Comparison of ENCODE assay signal across 18 cellular contexts in the genomic region with DNA sequence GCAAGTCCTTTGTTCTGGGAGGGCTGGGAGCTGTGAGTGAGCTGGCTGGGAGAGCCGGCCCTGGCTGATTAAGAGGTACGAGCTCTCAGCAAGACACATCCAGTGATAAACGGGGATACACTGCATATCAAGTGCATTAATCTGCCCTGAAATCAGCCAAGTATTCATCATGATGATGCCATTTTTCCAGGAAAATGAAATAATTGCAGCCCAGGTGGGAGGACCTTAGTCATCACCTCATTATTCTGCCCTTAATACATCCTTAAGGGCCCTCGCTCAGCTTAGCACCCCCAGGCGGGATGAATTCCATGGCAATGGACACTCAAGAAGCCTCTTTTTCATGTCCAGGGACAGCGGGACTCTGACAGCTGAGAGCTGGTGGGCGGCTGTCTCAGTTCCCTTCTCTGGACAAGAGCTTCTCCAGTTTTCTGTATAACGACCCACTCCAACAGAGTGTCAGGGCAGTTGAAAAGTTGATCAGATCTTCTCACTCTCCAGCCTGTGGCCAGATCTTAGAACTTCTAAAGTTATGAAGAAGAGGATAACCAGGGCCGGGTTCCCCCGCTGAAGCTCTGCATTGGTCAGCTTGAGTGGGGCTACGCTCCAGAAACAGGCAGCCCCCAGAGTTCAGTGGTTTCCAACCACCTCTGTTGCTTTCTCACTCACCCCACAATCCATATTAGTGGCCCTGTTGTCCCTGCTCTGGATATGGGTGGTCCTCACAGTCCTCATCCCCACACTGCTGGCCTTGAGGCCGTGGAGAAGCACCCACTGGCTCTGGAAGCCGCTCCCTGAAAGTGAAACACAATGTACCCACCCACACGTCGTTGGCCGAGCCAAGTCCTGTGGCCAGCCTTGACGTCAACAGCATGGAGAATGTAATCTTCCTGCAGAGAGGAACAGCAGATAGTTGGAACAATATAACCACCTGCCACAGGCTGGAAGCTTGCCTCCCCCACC.
A peak's percentile ranks its signal among the peaks of the same experiment; 100 is the strongest.
DNase-seq lines count a peak whose midpoint lies in the region; ATAC-seq and TF ChIP-seq lines count a peak whose summit lies in the region.
"Had no signal": no experiment of that assay in that cellular context is flagged by ENCODE, and none has a peak within 500 bp of the region (broad histone marks: within the 10 kb centered on the region; RNA-seq: fewer than 3 reads in every experiment).

No MANE protein-coding gene starts in this region.

- no peaks in the 10 kb centered on the region for H4K20me1 ChIP-seq in GM23248 (ENCODE audit: insufficient read depth)

- no peak for ATAC-seq in activated CD8-positive, alpha-beta T cell treated with anti-CD3 and anti-CD28 coated beads for 36 hours
- ATAC-seq: activated CD4-positive, CD25-positive, alpha-beta regulatory T cell treated with anti-CD3 and anti-CD28 coated beads, Interleukin-2, amount 50 U/mL, for 24 hours; K562 had no signal

- no peaks in the 10 kb centered on the region for H3F3A ChIP-seq in GM23248 (ENCODE audit: insufficient read depth)

- WGBS in GM23248 (ENCODE audit: low coverage in 1 of 2, low lambda C conversion rate in 2 of 2, missing lambda C conversion rate in 2 of 2), 2 experiments: 31 to 34% methylated on average over 17 of the region's 17 CpGs
- no CpG with 5 or more reads among the region's 17 CpGs for WGBS in mesendoderm (ENCODE audit: extremely low coverage, insufficient coverage, low lambda C conversion rate)
- 71 to 87% (median 82%) methylated on average over 15 to 17 of the region's 17 CpGs for WGBS in spleen, 5 donors

- CTCF ChIA-PET in activated CD8-positive, alpha-beta T cell treated with anti-CD3 and anti-CD28 coated beads for 36 hours (lab: Charles Lee): no interaction called here

- in situ Hi-C loops in GM23248 (cut with MboI): no loop called here

- no peak overlapping the region for H3K4me3 ChIP-seq in GM23248
- no peak overlapping the region for H3K4me3 ChIP-seq in mesendoderm (ENCODE audit: low read length)
- H3K4me3 ChIP-seq in spleen: no peak overlapping the region
- H3K4me3 ChIP-seq: K562, SK-N-MC had no signal

- DNase-seq in GM23248 (peak; percentile 45), astrocyte of the hippocampus (ENCODE audit: low read depth, low spot score) (peak; percentile 16), mesendoderm (no peak), spleen (peak; percentile 53), globus pallidus (ENCODE audit: low spot score) (no peak), MV-4-11 (lab: John Stamatoyannopoulos, UW) (no peak)
- no peak for DNase-seq in activated CD8-positive, alpha-beta T cell treated with anti-CD3 and anti-CD28 coated beads for 36 hours
- DNase-seq: activated gamma-delta T cell treated with Interleukin-2 at 50 U/mL for 16 hours; anterior cingulate cortex; left cardiac atrium; NCI-H1092 treated with DMSO at 0.1 percent for 48 hours; NCI-H69; OCI-M1; stimulated activated CD4-positive, alpha-beta T cell treated with anti-CD3 and anti-CD28 coated beads, Interleukin-4, amount 100 ng/mL, for 1 hour had no signal

- no peaks in the 10 kb centered on the region for H3K9me2 ChIP-seq in GM23248 (ENCODE audit: insufficient read depth)

- no peak overlapping the region for H3K4me3 Mint-ChIP-seq in activated CD8-positive, alpha-beta T cell treated with anti-CD3 and anti-CD28 coated beads for 36 hours

- H2BK120ac ChIP-seq in mesendoderm (ENCODE audit: low read depth, low read length): no peak overlapping the region

- no peak overlapping the region for H3K4ac ChIP-seq in mesendoderm (ENCODE audit: low read depth, low read length)

- H3K9ac ChIP-seq in GM23248: no peak overlapping the region
- H3K9ac ChIP-seq in mesendoderm (ENCODE audit: low read length): no peak overlapping the region

- no peak overlapping the region for H3K27ac Mint-ChIP-seq in activated CD8-positive, alpha-beta T cell treated with anti-CD3 and anti-CD28 coated beads for 36 hours

- no peak overlapping the region for H4K5ac ChIP-seq in mesendoderm (ENCODE audit: low read length)

- no peak for TF ChIP-seq POLR2A in spleen (IDR thresholded peaks at IDR 0.05)

- H2BK15ac ChIP-seq in mesendoderm (replicated peaks; ENCODE audit: low read depth): no peak overlapping the region

- no peak overlapping the region for H3K56ac ChIP-seq in mesendoderm (ENCODE audit: low read length)

- H3K27ac ChIP-seq in GM23248 (no peak overlapping the region), mesendoderm (ENCODE audit: low read depth, low read length) (no peak overlapping the region), spleen (no peak overlapping the region)
- H3K27ac ChIP-seq: neutrophil, SK-N-MC had no signal

- H3K27me3 ChIP-seq in GM23248 (replicated peaks; ENCODE audit: insufficient read depth) (peaks cover 16% of the 10 kb centered on the region), mesendoderm (ENCODE audit: insufficient read depth, low read length, poor library complexity) (no peaks in the 10 kb centered on the region), spleen (replicated peaks in 1 of 7) (peaks cover 0 to 25% (median 0%) of the 10 kb centered on the region in 7 donors)
- H3K27me3 ChIP-seq: neutrophil had no signal

- H3K36me3 ChIP-seq in GM23248 (ENCODE audit: low read depth) (no peaks in the 10 kb centered on the region), mesendoderm (ENCODE audit: control insufficient read depth, insufficient read depth, low read length) (no peaks in the 10 kb centered on the region), spleen (no peaks in the 10 kb centered on the region)
- H3K36me3 ChIP-seq: neutrophil had no signal

- H2AK5ac ChIP-seq in mesendoderm (ENCODE audit: low read length): peak overlapping the region; percentile 90

- H2BK5ac ChIP-seq in mesendoderm (ENCODE audit: low read length): peak overlapping the region; percentile 49

- no peaks in the 10 kb centered on the region for H3K9me3 Mint-ChIP-seq in activated CD8-positive, alpha-beta T cell treated with anti-CD3 and anti-CD28 coated beads for 36 hours

- H4K8ac ChIP-seq in mesendoderm (ENCODE audit: low read depth, low read length): no peak overlapping the region

- H3K4me1 ChIP-seq in GM23248 (ENCODE audit: insufficient read depth): no peaks in the 10 kb centered on the region
- peaks cover 2% of the 10 kb centered on the region for H3K4me1 ChIP-seq in mesendoderm (ENCODE audit: control insufficient read depth, low read depth, low read length)
- no peaks in the 10 kb centered on the region for H3K4me1 ChIP-seq in spleen

- intact Hi-C loops in spleen (cut with DNase I; ENCODE audit: low total_unique reads): no loop called here
- intact Hi-C loops in activated CD8-positive, alpha-beta T cell treated with anti-CD3 and anti-CD28 coated beads for 36 hours (cut with micrococcal nuclease): no loop called here

- H3K79me2 ChIP-seq in GM23248 (ENCODE audit: insufficient read depth) (no peaks in the 10 kb centered on the region), mesendoderm (ENCODE audit: control insufficient read depth, insufficient read depth, low read length) (no peaks in the 10 kb centered on the region)

- TF ChIP-seq CTCF in spleen (IDR thresholded peaks at IDR 0.05 in 8 of 11, conservative IDR thresholded peaks at IDR 0.05 in 3 of 11): no peak
- no peak for TF ChIP-seq CTCF in activated CD8-positive, alpha-beta T cell treated with anti-CD3 and anti-CD28 coated beads for 36 hours (IDR thresholded peaks at IDR 0.05)

- no peaks in the 10 kb centered on the region for H3K36me3 Mint-ChIP-seq in activated CD8-positive, alpha-beta T cell treated with anti-CD3 and anti-CD28 coated beads for 36 hours (ENCODE audit: low read depth)

- no peak overlapping the region for H2AFZ ChIP-seq in GM23248

- H3K4me2 ChIP-seq in GM23248 (ENCODE audit: unreplicated experiment) (no peak overlapping the region), mesendoderm (ENCODE audit: low read length) (no peak overlapping the region)

- H3K23ac ChIP-seq in mesendoderm (ENCODE audit: low read length): no peak overlapping the region

- H3K27me3 Mint-ChIP-seq in activated CD8-positive, alpha-beta T cell treated with anti-CD3 and anti-CD28 coated beads for 36 hours: peaks cover 14% of the 10 kb centered on the region

- no peak overlapping the region for H3K18ac ChIP-seq in mesendoderm (ENCODE audit: low read length)

- no peaks in the 10 kb centered on the region for H3K79me1 ChIP-seq in mesendoderm (ENCODE audit: low read length)

- peaks cover 3% of the 10 kb centered on the region for H3K4me1 Mint-ChIP-seq in activated CD8-positive, alpha-beta T cell treated with anti-CD3 and anti-CD28 coated beads for 36 hours (ENCODE audit: low read depth)

- POLR2A ChIA-PET in activated CD8-positive, alpha-beta T cell treated with anti-CD3 and anti-CD28 coated beads for 36 hours (lab: Charles Lee): interaction anchor here (0.6 kb wide), 1 partner anchor 1669 kb away, joined by 3 read pairs; no protein-coding TSS in a partner anchor

- H3K9me3 ChIP-seq in GM23248 (ENCODE audit: low read depth) (no peaks in the 10 kb centered on the region), spleen (no peaks in the 10 kb centered on the region)
- H3K9me3 ChIP-seq: neutrophil had no signal

Comparison
In these comparisons a context has a peak if more than half of its experiments do, and no peak if none do; other contexts are left out.
1. DNase-seq: peak in GM23248 (single experiment), astrocyte of the hippocampus (single experiment) and spleen (single experiment); none in mesendoderm (single experiment), activated CD8-positive, alpha-beta T cell treated with anti-CD3 and anti-CD28 coated beads for 36 hours (single experiment), globus pallidus (single experiment) and MV-4-11 (single experiment).